Comparison of ENCODE assay signal across 18 cellular contexts in genomic region chr19:3411636-3412035, GRCh38. TPM values are rescaled to one million over a fixed set of nuclear protein-coding genes. Genes with fewer than 3 reads are reported as not detected.
DNase-seq lines count a peak whose midpoint lies in the region; ATAC-seq, FAIRE-seq and TF ChIP-seq lines count a peak whose summit lies in the region.
"Had no signal": no experiment of that assay in that cellular context is flagged by ENCODE, and none has a peak within 500 bp of the region (broad histone marks: within the 10 kb centered on the region; RNA-seq: fewer than 3 reads in every experiment).

No MANE protein-coding gene starts in this region.

- 10% methylated on average over 13 of the region's 13 CpGs for WGBS in HepG2 (ENCODE audit: low lambda C conversion rate)

- peak overlapping the region; percentile 39 for H3K4me2 ChIP-seq in HepG2 (ENCODE audit: low read depth, low read length)

- H3K4me3 ChIP-seq in A673 (ENCODE audit: low read depth, low read length, poor library complexity, severe bottlenecking) (no peak overlapping the region), HepG2 (replicated peaks in 1 of 3; ENCODE audit: insufficient read depth in 1 of 3, low read depth in 2 of 3, low read length in 3 of 3) (no peak overlapping the region), rectal smooth muscle tissue (ENCODE audit: low read length) (no peak overlapping the region), brain microvascular endothelial cell (ENCODE audit: low read depth, low read length) (no peak overlapping the region)

- TF ChIP-seq RAD21 in HepG2 (CRISPR knock-in tag; IDR thresholded peaks at IDR 0.05): no peak

- H3K79me2 ChIP-seq in HepG2 (ENCODE audit: insufficient read depth, low read length): no peaks in the 10 kb centered on the region

- no TSS peak for BruUV-seq in A673 (replicated peaks; lab: Mats Ljungman, UMichigan)
- BruUV-seq in HepG2 (replicated peaks; lab: Mats Ljungman, UMichigan): no TSS peak

- H3K9me3 Mint-ChIP-seq in stimulated activated memory B cell treated with anti-CD40 and anti-IgM and Interleukin-4, amounts not matched to agents 10 μg/mL and 1 μg/mL and 100 μg/mL, for 72 hours: no peaks in the 10 kb centered on the region
- H3K9me3 Mint-ChIP-seq: CD4-positive, CD25-positive, alpha-beta regulatory T cell had no signal

- H3K36me3 Mint-ChIP-seq in stimulated activated memory B cell treated with anti-CD40 and anti-IgM and Interleukin-4, amounts not matched to agents 10 μg/mL and 1 μg/mL and 100 μg/mL, for 72 hours: peaks cover 18% of the 10 kb centered on the region
- H3K36me3 Mint-ChIP-seq: CD4-positive, CD25-positive, alpha-beta regulatory T cell had no signal

- H3K4me3 Mint-ChIP-seq in stimulated activated memory B cell treated with anti-CD40 and anti-IgM and Interleukin-4, amounts not matched to agents 10 μg/mL and 1 μg/mL and 100 μg/mL, for 72 hours: no peak overlapping the region
- H3K4me3 Mint-ChIP-seq: CD4-positive, CD25-positive, alpha-beta regulatory T cell had no signal

- in situ Hi-C loops in HepG2 (cut with HindIII; ENCODE audit: extremely low pct_ligation_motif_present, low pct_unique_long_range_greater_than_20kb): no loop called here
- in situ Hi-C loops in brain microvascular endothelial cell (cut with HindIII; ENCODE audit: low pct_ligation_motif_present, low sequenced_read_pairs): no loop called here

- ATAC-seq in HepG2 (peak; percentile 26; the same call in 2 of the 3 replicates), GM18517 (IDR thresholded peaks at IDR 0.05; ENCODE audit: unreplicated experiment) (no peak)
- ATAC-seq in stimulated activated memory B cell treated with anti-CD40 and anti-IgM and Interleukin-4, amounts not matched to agents 10 μg/mL and 1 μg/mL and 100 μg/mL, for 72 hours: no peak

- H3K27me3 ChIP-seq in A673 (replicated peaks; ENCODE audit: insufficient read depth, low read depth, low read length, poor library complexity) (no peaks in the 10 kb centered on the region), HepG2 (ENCODE audit: control insufficient read depth in 1 of 2, insufficient read depth in 2 of 2, low read length in 2 of 2) (no peaks in the 10 kb centered on the region), rectal smooth muscle tissue (ENCODE audit: control insufficient read depth, insufficient read depth, low read length) (no peaks in the 10 kb centered on the region), brain microvascular endothelial cell (replicated peaks) (no peaks in the 10 kb centered on the region)

- TF ChIP-seq EP300 in HepG2 (IDR thresholded peaks at IDR 0.05; ENCODE audit: low read depth in 2 of 2, low read length in 2 of 2): peak in 1 of 2 experiments; percentile 49; a peak in 2 of 4 replicates
- no peak for TF ChIP-seq EP300 in HepG2 (CRISPR knock-in tag; IDR thresholded peaks at IDR 0.05; ENCODE audit: borderline replicate concordance)

- H2AFZ ChIP-seq in HepG2 (ENCODE audit: low read length): no peak overlapping the region

- H3K36me3 ChIP-seq in A673 (ENCODE audit: insufficient read depth, low read length, poor library complexity, severe bottlenecking) (no peaks in the 10 kb centered on the region), HepG2 (replicated peaks in 1 of 2; ENCODE audit: control insufficient read depth in 1 of 2, insufficient read depth in 2 of 2, low read length in 2 of 2) (0 out of 5 replicates have a peak, but pooled peaks cover 0 to 4% of the 10 kb centered on the region in 2 experiments), rectal smooth muscle tissue (ENCODE audit: control insufficient read depth, insufficient read depth, low read length) (no peaks in the 10 kb centered on the region), brain microvascular endothelial cell (replicated peaks) (peaks cover 15% of the 10 kb centered on the region)

- no peaks in the 10 kb centered on the region for H3K27me3 Mint-ChIP-seq in stimulated activated memory B cell treated with anti-CD40 and anti-IgM and Interleukin-4, amounts not matched to agents 10 μg/mL and 1 μg/mL and 100 μg/mL, for 72 hours
- H3K27me3 Mint-ChIP-seq: CD4-positive, CD25-positive, alpha-beta regulatory T cell had no signal

- H3K9ac ChIP-seq in HepG2 (ENCODE audit: insufficient read depth, low read depth, low read length) (no peak overlapping the region), rectal smooth muscle tissue (ENCODE audit: low read length) (no peak overlapping the region)

- no peak for TF ChIP-seq CTCF in A673 (conservative IDR thresholded peaks at IDR 0.05; ENCODE audit: low read depth, low read length)
- no peak for TF ChIP-seq CTCF in HepG2 (CRISPR knock-in tag; IDR thresholded peaks at IDR 0.05)
- no peak for TF ChIP-seq CTCF in brain microvascular endothelial cell (IDR thresholded peaks at IDR 0.05; ENCODE audit: low read depth, low read length, missing control alignments)

- H3K27ac Mint-ChIP-seq in stimulated activated memory B cell treated with anti-CD40 and anti-IgM and Interleukin-4, amounts not matched to agents 10 μg/mL and 1 μg/mL and 100 μg/mL, for 72 hours: no peak overlapping the region
- H3K27ac Mint-ChIP-seq: CD4-positive, CD25-positive, alpha-beta regulatory T cell had no signal

- H4K20me1 ChIP-seq in HepG2 (ENCODE audit: insufficient read depth, low read length): no peaks in the 10 kb centered on the region

- H3K9me3 ChIP-seq in A673 (ENCODE audit: low read depth, low read length, poor library complexity, severe bottlenecking) (no peaks in the 10 kb centered on the region), HepG2 (ENCODE audit: low read length) (no peaks in the 10 kb centered on the region)

- CTCF ChIA-PET in A673 (lab: Charles Lee) (no interaction called here), HepG2 (lab: Yijun Ruan, JAX; ENCODE audit: low intra/inter-chr PET ratio, low total read pairs) (no interaction called here)

- peaks cover 2% of the 10 kb centered on the region for H3K4me1 Mint-ChIP-seq in stimulated activated memory B cell treated with anti-CD40 and anti-IgM and Interleukin-4, amounts not matched to agents 10 μg/mL and 1 μg/mL and 100 μg/mL, for 72 hours

- intact Hi-C loops in A673 (cut with micrococcal nuclease; ENCODE audit: unreplicated experiment) (no loop called here), HepG2 (cut with micrococcal nuclease; ENCODE audit: unreplicated experiment) (no loop called here)

- peaks cover 10% of the 10 kb centered on the region for H3K4me1 ChIP-seq in A673 (ENCODE audit: insufficient read depth, low read length, poor library complexity, severe bottlenecking)
- H3K4me1 ChIP-seq in HepG2 (ENCODE audit: insufficient read depth, low read length): peaks cover 93% of the 10 kb centered on the region
- H3K4me1 ChIP-seq in rectal smooth muscle tissue (ENCODE audit: control insufficient read depth, insufficient read depth, low read length): peaks cover 26% of the 10 kb centered on the region

- H3K27ac ChIP-seq in A673 (ENCODE audit: low read depth, low read length, poor library complexity, severe bottlenecking) (peak overlapping the region; percentile 47), angular gyrus (ENCODE audit: low read depth, low read length) (peak overlapping the region; percentile 58), HepG2 (ENCODE audit: extremely low read length, insufficient read depth, low read length) (peak overlapping the region; percentile 61), rectal smooth muscle tissue (ENCODE audit: low read depth, low read length) (peak overlapping the region; percentile 51), brain microvascular endothelial cell (no peak overlapping the region)

- peak; percentile 56 for FAIRE-seq in HepG2 (lab: Jason Lieb, UNC)
- FAIRE-seq: A204.1, GM12892 had no signal

- DNase-seq in A673 (ENCODE audit: low spot score) (no peak), HepG2 (ENCODE audit: low spot score) (peak; percentile 54), DMS153 treated with DMSO at 0.1 percent for 48 hours (lab: John Stamatoyannopoulos, UW; ENCODE audit: unreplicated experiment) (no peak), brain microvascular endothelial cell (no peak)
- DNase-seq: Calu3; CD4-positive, CD25-positive, alpha-beta regulatory T cell; DMS79 treated with DMSO at 0.1 percent for 48 hours; GDM1; KG1; NCI-H1092; NCI-H2227 treated with DMSO at 0.1 percent for 48 hours; NCI-H526 had no signal

- POLR2A ChIA-PET in A673 (lab: Charles Lee; ENCODE audit: low non-redundant PET): no interaction called here
- POLR2A ChIA-PET in HepG2 (lab: Yijun Ruan, JAX): interaction anchor here (1.0 kb wide), 1 partner anchor 13 kb away, joined by 6 read pairs; no protein-coding TSS in a partner anchor

- TF ChIP-seq POLR2A in HepG2 (IDR thresholded peaks at IDR 0.05; ENCODE audit: insufficient read depth in 1 of 2, low read depth in 2 of 2, low read length in 2 of 2): 0 out of 4 replicates have a peak, but pooled peaks of 1 of the 2 experiments have one; percentile 28

TF ChIP-seq in HepG2, 621 proteins besides CTCF, POLR2A, EP300 and RAD21 (continues in another document):
- no peak for TF ChIP-seq ZFP1 (CRISPR knock-in tag; IDR thresholded peaks at IDR 0.05)
- TF ChIP-seq POLR2AphosphoS2 (IDR thresholded peaks at IDR 0.05; ENCODE audit: low read depth, low read length): no peak
- no peak for TF ChIP-seq BRCA1 (CRISPR knock-in tag; IDR thresholded peaks at IDR 0.05)
- TF ChIP-seq MED8 (CRISPR knock-in tag; IDR thresholded peaks at IDR 0.05; ENCODE audit: insufficient replicate concordance): no peak
- TF ChIP-seq ZNF510 (CRISPR knock-in tag; IDR thresholded peaks at IDR 0.05; ENCODE audit: low read depth): no peak

RNA-seq across cellular contexts. Expression of gene NFIC, which starts 45.3 kb away (rescaled TPM):
- total RNA-seq in A673 (2021) (112 and 122 TPM in 2 replicates), HepG2 (2016; rRNA removed; fragmentation: Illumina TruSeq; extraction: Trizol) (2.5 and 2.9 TPM in 2 replicates)
- total RNA-seq in HepG2 (2016; cell fraction: cytosol; rRNA removed; fragmentation: Illumina TruSeq; extraction: Trizol; ENCODE audit: low read depth): 2.9 and 3.0 TPM in 2 replicates
- total RNA-seq in HepG2 (2016; cell fraction: insoluble cytoplasmic fraction; rRNA removed; fragmentation: Illumina TruSeq; extraction: Trizol): 3.0 and 3.2 TPM in 2 replicates
- 2.5 and 2.9 TPM in 2 replicates for total RNA-seq in HepG2 (2016; cell fraction: membrane; rRNA removed; fragmentation: Illumina TruSeq; extraction: Trizol)
- total RNA-seq in HepG2 (2016; cell fraction: nucleus; rRNA removed; fragmentation: Illumina TruSeq; extraction: Trizol): 3.8 and 5.6 TPM in 2 replicates
- polyA plus RNA-seq in HepG2 (2011; rRNA removed): 1.3 and 1.6 TPM in 2 replicates
- 0.71 and 0.79 TPM in 2 replicates for polyA plus RNA-seq in HepG2 (2011; cell fraction: cytosol; rRNA removed)
- 5.1 and 8.1 TPM in 2 replicates for polyA plus RNA-seq in HepG2 (2011; cell fraction: nucleus; rRNA removed)
- 5.9 and 8.4 TPM in 2 replicates for polyA plus RNA-seq in HepG2 (2012)
- 1.1 and 1.4 TPM in 2 replicates for polyA plus RNA-seq in HepG2 (2016; cell fraction: cytosol; fragmentation: Illumina TruSeq; extraction: Trizol; ENCODE audit: low read depth)
- 8.2 and 9.6 TPM in 2 replicates for polyA plus RNA-seq in HepG2 (2016; cell fraction: insoluble cytoplasmic fraction; fragmentation: Illumina TruSeq; extraction: Trizol; ENCODE audit: low read depth)
- polyA plus RNA-seq in HepG2 (2016; cell fraction: membrane; fragmentation: Illumina TruSeq; extraction: Trizol; ENCODE audit: low read depth): 4.6 and 4.8 TPM in 2 replicates
- polyA plus RNA-seq in HepG2 (2016; cell fraction: nucleus; fragmentation: Illumina TruSeq; extraction: Trizol; ENCODE audit: insufficient read depth, low read depth): 7.4 and 9.8 TPM in 2 replicates
- 5.3 and 16.7 TPM in 2 replicates for polyA minus RNA-seq in HepG2 (2011; rRNA and poly(A)+ RNA removed; ENCODE audit: low replicate concordance)
- 5.2 and 5.4 TPM in 2 replicates for polyA minus RNA-seq in HepG2 (2011; cell fraction: cytosol; rRNA and poly(A)+ RNA removed)
- polyA minus RNA-seq in HepG2 (2011; cell fraction: nucleus; rRNA and poly(A)+ RNA removed): 5.1 and 5.3 TPM in 2 replicates

Comparison
In these comparisons a context has a peak if more than half of its experiments do, and no peak if none do; other contexts are left out.
1. RNA of gene NFIC, which starts 45.3 kb away (total RNA-seq): 112 to 122 TPM in A673; 2.5 to 5.6 TPM in HepG2; every median in the first group is over 10 times any median in the second.